8 cellular contexts compared by ENCODE assay signal in the genomic region with DNA sequence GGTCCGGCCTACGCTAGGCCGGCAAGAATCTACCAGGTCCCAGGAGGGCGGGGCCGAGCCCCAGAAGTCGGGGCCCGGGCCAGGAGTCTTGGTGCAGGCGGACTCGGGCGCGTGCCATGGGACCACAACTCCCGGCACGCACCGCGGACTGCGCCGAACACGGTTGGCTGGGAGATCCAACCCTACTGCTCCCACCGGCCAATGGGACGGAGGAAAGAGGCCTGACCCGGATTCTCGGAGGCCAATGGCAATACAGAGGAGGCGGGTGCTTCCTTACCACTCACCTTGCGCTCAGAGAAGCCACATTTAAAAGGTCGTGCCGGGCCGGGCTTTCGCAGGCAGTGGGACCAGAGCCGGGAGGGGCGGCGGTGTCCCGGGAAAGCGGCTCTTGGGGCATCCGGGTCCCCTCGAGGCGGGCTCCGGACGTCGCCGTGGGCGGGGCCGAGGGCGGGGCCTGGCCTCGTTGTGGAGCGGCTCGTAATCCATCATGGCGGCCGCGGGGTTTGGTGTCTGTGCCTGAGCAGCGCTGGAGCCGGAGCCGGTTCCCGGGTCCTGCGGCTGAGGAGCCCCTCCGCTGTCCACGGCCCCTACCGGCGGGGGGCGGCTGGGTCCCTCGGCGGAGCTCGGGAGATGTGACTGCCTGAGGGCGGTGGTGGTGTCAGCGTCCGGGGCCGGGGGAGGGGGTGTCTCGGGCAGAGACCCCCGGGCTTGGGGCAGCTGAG. TPM values are rescaled to one million over a fixed set of nuclear protein-coding genes. Genes with fewer than 3 reads are reported as not detected.
DNase-seq lines count a peak whose midpoint lies in the region; ATAC-seq and TF ChIP-seq lines count a peak whose summit lies in the region.

No MANE protein-coding gene starts in this region.

- ATAC-seq in GM19397 (IDR thresholded peaks at IDR 0.05; ENCODE audit: unreplicated experiment) (peak; percentile 96), HG03565 (IDR thresholded peaks at IDR 0.05; ENCODE audit: unreplicated experiment) (peak; percentile 94), right lobe of liver (peak; percentile 91 to 98 (median 96))

- no peaks in the 10 kb centered on the region for H3K9me3 ChIP-seq in right lobe of liver

- WGBS in right lobe of liver (ENCODE audit: insufficient coverage, low coverage, low lambda C conversion rate, missing lambda C conversion rate), result 0% methylated on average over 15 of the region's 68 CpGs

- TF ChIP-seq CTCF in dorsolateral prefrontal cortex (IDR thresholded peaks at IDR 0.05 in 54 of 56, conservative IDR thresholded peaks at IDR 0.05 in 2 of 56; ENCODE audit: low read depth in 1 of 56, partially characterized antibody in 56 of 56) (peak in 11 of 56 donors; percentile 4 to 48 (median 24)), right lobe of liver (IDR thresholded peaks at IDR 0.05) (no peak)

- H3K27ac ChIP-seq in dorsolateral prefrontal cortex (peak overlapping the region; percentile 91 to 100 (median 99)), right lobe of liver (peak overlapping the region; percentile 96 to 97 (median 97))

- TF ChIP-seq POLR2A in right lobe of liver (IDR thresholded peaks at IDR 0.05), result peak; percentile 82

- H3K4me3 ChIP-seq in dorsolateral prefrontal cortex (peak overlapping the region; percentile 74 to 99 (median 93)), right lobe of liver (peak overlapping the region; percentile 90 to 97 (median 92))

- H3K4me1 ChIP-seq in right lobe of liver, result peaks cover 0 to 31% (median 0%) of the 10 kb centered on the region in 4 donors

- DNase-seq in CD1c-positive myeloid dendritic cell (ENCODE audit: extremely low spot score) (peak; percentile 98), NCI-H748 treated with DMSO at 0.1 percent for 48 hours (lab: John Stamatoyannopoulos, UW) (peak; percentile 95), dorsolateral prefrontal cortex (peak; percentile 98 to 99 (median 98)), right lobe of liver (peak; percentile 99)
- DNase-seq in activated CD4-positive, alpha-beta T cell treated with anti-CD3 and anti-CD28 coated beads, Interleukin-2, amount 50 U/mL, for 48 hours, result peak; percentile 95 to 96
- DNase-seq in stimulated activated CD4-positive, alpha-beta T cell treated with anti-CD3 and anti-CD28 coated beads, Interleukin-4, amount 100 ng/mL, for 24 hours, result peak; percentile 97

- no peaks in the 10 kb centered on the region for H3K36me3 ChIP-seq in right lobe of liver

- H3K27me3 ChIP-seq in dorsolateral prefrontal cortex, result no peaks in the 10 kb centered on the region
- no peaks in the 10 kb centered on the region for H3K27me3 ChIP-seq in right lobe of liver

- intact Hi-C loops in dorsolateral prefrontal cortex (cut with DNase I), result loop anchor here (2.0 to 10.0 kb wide), 3 partner anchors 20 to 122 kb away; a partner anchor contains a TSS
- intact Hi-C loops in right lobe of liver (cut with DNase I), result no loop called here

RNA-seq across cellular contexts. Expression of a gene that starts 19.1 kb away (rescaled TPM):
- total RNA-seq in dorsolateral prefrontal cortex (10 to 100 TPM; 24.6 to 43.4 (median 32.7) TPM), right lobe of liver (10 to 100 TPM in 5 of 6 experiments, 1 to 10 TPM in 1; 9.3 to 15.9 (median 13.3) TPM)

RNA-seq across cellular contexts. Expression of a gene that starts 48.3 kb away (rescaled TPM):
- total RNA-seq in dorsolateral prefrontal cortex, result 1 to 10 TPM in 8 of 120 experiments, under 1 TPM in 102, not detected in 10; 0.16 to 1.5 (median 0.52) TPM
- under 1 TPM in 1 of 6 experiments, not detected in 5; 0.15 TPM for total RNA-seq in right lobe of liver

Comparison
In these comparisons a context has a peak if more than half of its experiments do, and no peak if none do; other contexts are left out.
1. Peak in every context shown above with its lines: DNase-seq, ATAC-seq, H3K4me3 ChIP-seq and H3K27ac ChIP-seq.
2. intact Hi-C loops: an anchor here in dorsolateral prefrontal cortex (2.0 to 10.0 kb wide); none called in right lobe of liver.